ENCODE assay signal across 24 cellular contexts in genomic region chr3:12451960-12452359, GRCh38. TPM values are rescaled to one million over a fixed set of nuclear protein-coding genes. Genes with fewer than 3 reads are reported as not detected.
DNase-seq lines count a peak whose midpoint lies in the region; ATAC-seq, FAIRE-seq and TF ChIP-seq lines count a peak whose summit lies in the region.
"Had no signal": no experiment of that assay in that cellular context is flagged by ENCODE, and none has a peak within 500 bp of the region (broad histone marks: within the 10 kb centered on the region; RNA-seq: fewer than 3 reads in every experiment).

No MANE protein-coding gene starts in this region.

- H3K79me2 ChIP-seq in HepG2 (ENCODE audit: insufficient read depth, low read length) (no peaks in the 10 kb centered on the region), osteoblast (ENCODE audit: insufficient read depth, low read length) (no peaks in the 10 kb centered on the region), GM23248 (ENCODE audit: insufficient read depth) (no peaks in the 10 kb centered on the region)

- no peak overlapping the region for H3K4me3 ChIP-seq in Panc1 (ENCODE audit: low read depth in 2 of 2, low read length in 2 of 2)
- H3K4me3 ChIP-seq in HepG2 (replicated peaks in 1 of 3; ENCODE audit: insufficient read depth in 1 of 3, low read depth in 2 of 3, low read length in 3 of 3), result no peak overlapping the region
- no peak overlapping the region for H3K4me3 ChIP-seq in osteoblast (ENCODE audit: insufficient read depth, low read length)
- no peak overlapping the region for H3K4me3 ChIP-seq in subcutaneous abdominal adipose tissue (ENCODE audit: low read depth in 1 of 5, low read length in 5 of 5)
- no peak overlapping the region for H3K4me3 ChIP-seq in GM23248
- H3K4me3 ChIP-seq: A549; BLaER1 treated with 17β-estradiol and CSF1 and Interleukin-3, amounts not matched to agents 10 nM and 100 nM had no signal

- no peaks in the 10 kb centered on the region for H3K9me2 ChIP-seq in GM23248 (ENCODE audit: insufficient read depth)

- peaks cover 8% of the 10 kb centered on the region for H3F3A ChIP-seq in GM23248 (ENCODE audit: insufficient read depth)

- H3K36me3 ChIP-seq in Panc1 (ENCODE audit: control insufficient read depth, insufficient read depth, low read length) (no peaks in the 10 kb centered on the region), HepG2 (replicated peaks in 1 of 2; ENCODE audit: control insufficient read depth in 1 of 2, insufficient read depth in 2 of 2, low read length in 2 of 2) (no peaks in the 10 kb centered on the region), osteoblast (ENCODE audit: insufficient read depth, low read length) (no peaks in the 10 kb centered on the region), subcutaneous abdominal adipose tissue (ENCODE audit: control insufficient read depth in 5 of 5, insufficient read depth in 5 of 5, low read length in 5 of 5) (peaks cover 0 to 7% (median 3%) of the 10 kb centered on the region in 5 donors), GM23248 (ENCODE audit: low read depth) (no peaks in the 10 kb centered on the region)
- H3K36me3 ChIP-seq: BE2C; BLaER1 treated with 17β-estradiol and CSF1 and Interleukin-3, amounts not matched to agents 10 nM and 100 nM had no signal

- H3K9me3 ChIP-seq in Panc1 (ENCODE audit: control insufficient read depth, insufficient read depth, low read depth, low read length), result no peaks in the 10 kb centered on the region
- no peaks in the 10 kb centered on the region for H3K9me3 ChIP-seq in HepG2 (ENCODE audit: low read length)
- no peaks in the 10 kb centered on the region for H3K9me3 ChIP-seq in osteoblast (ENCODE audit: low read depth, low read length)
- peaks cover 0 to 7% (median 0%) of the 10 kb centered on the region in 5 donors for H3K9me3 ChIP-seq in subcutaneous abdominal adipose tissue (ENCODE audit: control insufficient read depth in 5 of 5, low read length in 5 of 5)
- no peaks in the 10 kb centered on the region for H3K9me3 ChIP-seq in GM23248 (ENCODE audit: low read depth)
- H3K9me3 ChIP-seq: A549, BE2C had no signal

- H3K27ac ChIP-seq in Panc1 (ENCODE audit: low read length) (peak overlapping the region; percentile 63), HepG2 (ENCODE audit: extremely low read length, insufficient read depth, low read length) (peak overlapping the region; percentile 83), osteoblast (ENCODE audit: low read depth, low read length) (no peak overlapping the region), subcutaneous abdominal adipose tissue (ENCODE audit: low read depth, low read length) (peak overlapping the region; percentile 79), GM23248 (no peak overlapping the region)
- H3K27ac ChIP-seq: A549; BLaER1 treated with 17β-estradiol and CSF1 and Interleukin-3, amounts not matched to agents 10 nM and 100 nM had no signal

- no peak for ATAC-seq in Panc1
- peak; percentile 33 for ATAC-seq in HepG2
- ATAC-seq: A549 had no signal

- CTCF ChIA-PET in Panc1 (lab: Charles Lee) (interaction anchor here (0.6 kb wide), 1 partner anchor 1680 kb away, joined by 3 read pairs; no protein-coding TSS in a partner anchor), HepG2 (lab: Yijun Ruan, JAX; ENCODE audit: low intra/inter-chr PET ratio, low total read pairs) (no interaction called here)

- TF ChIP-seq POLR2A in HepG2 (IDR thresholded peaks at IDR 0.05; ENCODE audit: insufficient read depth in 1 of 2, low read depth in 2 of 2, low read length in 2 of 2), result no peak

- H4K20me1 ChIP-seq in HepG2 (ENCODE audit: insufficient read depth, low read length) (no peaks in the 10 kb centered on the region), osteoblast (ENCODE audit: insufficient read depth, low read length) (no peaks in the 10 kb centered on the region), GM23248 (ENCODE audit: insufficient read depth) (no peaks in the 10 kb centered on the region)
- H4K20me1 ChIP-seq: BLaER1 treated with 17β-estradiol and CSF1 and Interleukin-3, amounts not matched to agents 10 nM and 100 nM had no signal

- no peak for FAIRE-seq in HepG2 (lab: Jason Lieb, UNC)
- FAIRE-seq: A549, D721Med, GM12891, GM18507, H1 had no signal

- no peak for DNase-seq in Panc1 (ENCODE audit: low read depth, low spot score)
- no peak for DNase-seq in HepG2 (ENCODE audit: low spot score)
- peak; percentile 11 for DNase-seq in osteoblast (ENCODE audit: insufficient read length, low spot score, missing footprints)
- DNase-seq in GM23248, result no peak
- no peak for DNase-seq in stimulated activated CD4-positive, alpha-beta T cell treated with anti-CD3 and anti-CD28 coated beads, Interleukin-2, amount 100 ng/mL, for 24 hours
- no peak for DNase-seq in G401 (ENCODE audit: low spot score)
- DNase-seq: 8988T; ACHN; BE2C; CD4-positive, alpha-beta T cell; CD8-positive, alpha-beta memory T cell; DMS 273 treated with DMSO at 0.1 percent for 48 hours; DMS79; EL; GF-D8; H7; HCEC 1CT had no signal

- 100% methylated on average over 1 of the region's 1 CpG for WGBS in HepG2 (ENCODE audit: low lambda C conversion rate)
- WGBS in GM23248 (ENCODE audit: low coverage in 1 of 2, low lambda C conversion rate in 2 of 2, missing lambda C conversion rate in 2 of 2), 2 experiments, result 68 to 80% methylated on average over 1 of the region's 1 CpG

- H3K4me2 ChIP-seq in HepG2 (ENCODE audit: low read depth, low read length), result peak overlapping the region; percentile 26; the same call in 1 of the 2 replicates
- H3K4me2 ChIP-seq in osteoblast (ENCODE audit: insufficient read depth, low read length), result no peak overlapping the region
- no peak overlapping the region for H3K4me2 ChIP-seq in GM23248 (ENCODE audit: unreplicated experiment)
- H3K4me2 ChIP-seq: A549; BLaER1 treated with 17β-estradiol and CSF1 and Interleukin-3, amounts not matched to agents 10 nM and 100 nM had no signal

- TF ChIP-seq CTCF in Panc1 (IDR thresholded peaks at IDR 0.05), result no peak
- TF ChIP-seq CTCF in HepG2 (CRISPR knock-in tag; IDR thresholded peaks at IDR 0.05), result no peak
- no peak for TF ChIP-seq CTCF in osteoblast (IDR thresholded peaks at IDR 0.05; ENCODE audit: extremely low read depth, low read depth, low read length)

- in situ Hi-C loops in Panc1 (cut with HindIII; ENCODE audit: low pct_unique_long_range_greater_than_20kb, low sequenced_read_pairs) (no loop called here), HepG2 (cut with HindIII; ENCODE audit: extremely low pct_ligation_motif_present, low pct_unique_long_range_greater_than_20kb) (no loop called here), GM23248 (cut with MboI) (no loop called here), G401 (cut with HindIII; ENCODE audit: low sequenced_read_pairs) (no loop called here)

- H3K4me1 ChIP-seq in Panc1 (ENCODE audit: control insufficient read depth, insufficient read depth, low read length) (peaks cover 3% of the 10 kb centered on the region; the same call in 1 of the 2 replicates), HepG2 (ENCODE audit: insufficient read depth, low read length) (peaks cover 79% of the 10 kb centered on the region), osteoblast (ENCODE audit: insufficient read depth, low read length) (peaks cover 12% of the 10 kb centered on the region), subcutaneous abdominal adipose tissue (ENCODE audit: control insufficient read depth in 5 of 5, insufficient read depth in 5 of 5, low read length in 5 of 5) (peaks cover 2 to 42% (median 30%) of the 10 kb centered on the region in 5 donors), GM23248 (ENCODE audit: insufficient read depth) (peaks cover 9% of the 10 kb centered on the region; the same call in 1 of the 2 replicates)
- H3K4me1 ChIP-seq: BE2C had no signal

- BruUV-seq in Panc1 (replicated peaks; lab: Mats Ljungman, UMichigan), result no TSS peak
- BruUV-seq in HepG2 (replicated peaks; lab: Mats Ljungman, UMichigan), result no TSS peak

- H3K9ac ChIP-seq in HepG2 (ENCODE audit: insufficient read depth, low read depth, low read length) (peak overlapping the region; percentile 12; the same call in 1 of the 2 replicates), subcutaneous abdominal adipose tissue (ENCODE audit: low read length in 5 of 5) (no peak overlapping the region), GM23248 (no peak overlapping the region)
- H3K9ac ChIP-seq: BLaER1 treated with 17β-estradiol and CSF1 and Interleukin-3, amounts not matched to agents 10 nM and 100 nM had no signal

- H3K27me3 ChIP-seq in Panc1 (ENCODE audit: control insufficient read depth, insufficient read depth, low read length) (no peaks in the 10 kb centered on the region), HepG2 (ENCODE audit: control insufficient read depth in 1 of 2, insufficient read depth in 2 of 2, low read length in 2 of 2) (no peaks in the 10 kb centered on the region), osteoblast (ENCODE audit: insufficient read depth, low read length) (peaks cover 2% of the 10 kb centered on the region), subcutaneous abdominal adipose tissue (ENCODE audit: control insufficient read depth in 5 of 5, insufficient read depth in 4 of 5, low read length in 5 of 5) (no peaks in the 10 kb centered on the region), GM23248 (replicated peaks; ENCODE audit: insufficient read depth) (no peaks in the 10 kb centered on the region; the same call in 1 of the 2 replicates)
- H3K27me3 ChIP-seq: BE2C; BLaER1 treated with 17β-estradiol and CSF1 and Interleukin-3, amounts not matched to agents 10 nM and 100 nM had no signal

- TF ChIP-seq EP300 in HepG2 (IDR thresholded peaks at IDR 0.05; ENCODE audit: low read depth in 2 of 2, low read length in 2 of 2) (no peak), HepG2 (CRISPR knock-in tag; IDR thresholded peaks at IDR 0.05; ENCODE audit: borderline replicate concordance) (no peak)

- POLR2A ChIA-PET in Panc1 (lab: Charles Lee) (no interaction called here), HepG2 (lab: Yijun Ruan, JAX) (interaction anchor here (0.8 to 1.8 kb wide), 8 partner anchors 10 to 163 kb away, joined by 3 to 16 read pairs (median 4); partner anchors contain the start of genes PPARG and TSEN2)

- no peak for TF ChIP-seq RAD21 in HepG2 (CRISPR knock-in tag; IDR thresholded peaks at IDR 0.05)

- intact Hi-C loops in Panc1 (cut with micrococcal nuclease; ENCODE audit: unreplicated experiment), result no loop called here
- intact Hi-C loops in HepG2 (cut with micrococcal nuclease; ENCODE audit: unreplicated experiment), result no loop called here

- H2AFZ ChIP-seq in HepG2 (ENCODE audit: low read length) (no peak overlapping the region), osteoblast (ENCODE audit: low read length) (no peak overlapping the region), GM23248 (no peak overlapping the region)

RNA-seq across cellular contexts. Expression of gene TSEN2, which starts 32.3 kb away (rescaled TPM):
- total RNA-seq in Panc1 (2021; ENCODE audit: unreplicated experiment) (22.0 TPM), HepG2 (2016; rRNA removed; fragmentation: Illumina TruSeq; extraction: Trizol) (16.4 and 17.3 TPM in 2 replicates), osteoblast (13.0 and 14.1 TPM in 2 replicates)
- polyA plus RNA-seq in Panc1 (2012; ENCODE audit: insufficient read length), result 14.9 TPM
- 8.7 and 13.6 TPM in 2 replicates for total RNA-seq in HepG2 (2016; cell fraction: cytosol; rRNA removed; fragmentation: Illumina TruSeq; extraction: Trizol; ENCODE audit: low read depth)
- total RNA-seq in HepG2 (2016; cell fraction: insoluble cytoplasmic fraction; rRNA removed; fragmentation: Illumina TruSeq; extraction: Trizol), result 15.8 and 19.3 TPM in 2 replicates
- total RNA-seq in HepG2 (2016; cell fraction: membrane; rRNA removed; fragmentation: Illumina TruSeq; extraction: Trizol), result 9.1 and 9.4 TPM in 2 replicates
- 21.4 and 24.3 TPM in 2 replicates for total RNA-seq in HepG2 (2016; cell fraction: nucleus; rRNA removed; fragmentation: Illumina TruSeq; extraction: Trizol)
- polyA plus RNA-seq in HepG2 (2011; rRNA removed) (11.0 and 11.5 TPM in 2 replicates), GM23248 (2016; fragmentation: Nextera tagmentation; extraction: Ambion mirVana) (12.3 and 13.6 TPM in 2 replicates)
- polyA plus RNA-seq in HepG2 (2011; cell fraction: cytosol; rRNA removed), result 3.9 and 4.1 TPM in 2 replicates
- polyA plus RNA-seq in HepG2 (2011; cell fraction: nucleus; rRNA removed), result 14.2 and 17.5 TPM in 2 replicates
- polyA plus RNA-seq in HepG2 (2012), result 8.1 and 9.3 TPM in 2 replicates
- polyA plus RNA-seq in HepG2 (2016; cell fraction: cytosol; fragmentation: Illumina TruSeq; extraction: Trizol; ENCODE audit: low read depth), result 2.0 and 2.5 TPM in 2 replicates
- 13.0 and 13.8 TPM in 2 replicates for polyA plus RNA-seq in HepG2 (2016; cell fraction: insoluble cytoplasmic fraction; fragmentation: Illumina TruSeq; extraction: Trizol; ENCODE audit: low read depth)
- 2.9 and 4.2 TPM in 2 replicates for polyA plus RNA-seq in HepG2 (2016; cell fraction: membrane; fragmentation: Illumina TruSeq; extraction: Trizol; ENCODE audit: low read depth)
- polyA plus RNA-seq in HepG2 (2016; cell fraction: nucleus; fragmentation: Illumina TruSeq; extraction: Trizol; ENCODE audit: insufficient read depth, low read depth), result 28.7 and 33.4 TPM in 2 replicates
- 19.0 and 68.2 TPM in 2 replicates for polyA minus RNA-seq in HepG2 (2011; rRNA and poly(A)+ RNA removed; ENCODE audit: low replicate concordance)
- polyA minus RNA-seq in HepG2 (2011; cell fraction: cytosol; rRNA and poly(A)+ RNA removed), result 5.5 and 5.6 TPM in 2 replicates
- polyA minus RNA-seq in HepG2 (2011; cell fraction: nucleus; rRNA and poly(A)+ RNA removed), result 27.9 and 34.7 TPM in 2 replicates
- 9.6 and 15.6 TPM in 2 replicates for total RNA-seq in GM23248 (2014; rRNA removed; shearing (Covaris generic))
- 21.4 and 32.0 TPM in 2 replicates for total RNA-seq in G401 (2014; rRNA removed; shearing (Covaris generic))

Comparison
In these comparisons a context has a peak if more than half of its experiments do, and no peak if none do; other contexts are left out.
1. H3K27ac ChIP-seq: peak in Panc1 (single experiment), HepG2 (single experiment) and subcutaneous abdominal adipose tissue (single experiment); none in osteoblast (single experiment) and GM23248 (single experiment).